Comparison of ENCODE assay signal across 29 cellular contexts in the genomic region with DNA sequence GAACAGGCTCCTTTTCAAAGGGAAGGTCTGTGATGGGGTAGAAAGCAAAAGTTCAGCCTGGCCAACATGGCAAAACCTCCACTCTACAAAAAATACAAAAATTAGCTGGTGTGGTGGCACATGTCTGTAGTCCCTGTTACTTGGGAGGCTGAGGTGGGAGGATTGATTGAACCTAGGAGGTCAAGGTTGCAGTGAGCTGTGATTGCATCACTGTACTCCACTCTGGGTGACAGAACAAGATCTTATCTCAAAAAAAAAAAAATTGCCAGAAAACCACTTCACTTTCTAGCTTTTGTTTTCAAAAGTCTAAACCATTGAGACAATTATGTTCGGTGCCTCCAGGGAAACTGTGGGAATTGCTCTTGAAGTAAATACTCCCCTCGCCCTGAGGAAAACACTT. TPM values are rescaled to one million over a fixed set of nuclear protein-coding genes. Genes with fewer than 3 reads are reported as not detected.
A peak's percentile ranks its signal among the peaks of the same experiment; 100 is the strongest.
DNase-seq lines count a peak whose midpoint lies in the region; ATAC-seq, FAIRE-seq and TF ChIP-seq lines count a peak whose summit lies in the region.
"Had no signal": no experiment of that assay in that cellular context is flagged by ENCODE, and none has a peak within 500 bp of the region (broad histone marks: within the 10 kb centered on the region; RNA-seq: fewer than 3 reads in every experiment).

No MANE protein-coding gene starts in this region.

- no peak for TF ChIP-seq RAD21 in HepG2 (CRISPR knock-in tag; IDR thresholded peaks at IDR 0.05)
- TF ChIP-seq RAD21 in K562 (CRISPR knock-in tag; conservative IDR thresholded peaks at IDR 0.05 in 1 of 2, IDR thresholded peaks at IDR 0.05 in 1 of 2), result no peak

- H3K9me1 ChIP-seq in K562 (ENCODE audit: control insufficient read depth, insufficient read depth, low read length), result no peaks in the 10 kb centered on the region

- WGBS in HepG2 (ENCODE audit: low lambda C conversion rate), result 36% methylated on average over 2 of the region's 2 CpGs
- WGBS in right lobe of liver (ENCODE audit: insufficient coverage, low coverage, low lambda C conversion rate, missing lambda C conversion rate), result 65% methylated on average over 2 of the region's 2 CpGs
- WGBS in K562 (ENCODE audit: insufficient coverage, low coverage, missing lambda C conversion rate), result 4% methylated on average over 2 of the region's 2 CpGs

- TF ChIP-seq POLR2A in HepG2 (IDR thresholded peaks at IDR 0.05; ENCODE audit: insufficient read depth in 1 of 2, low read depth in 2 of 2, low read length in 2 of 2) (no peak), right lobe of liver (IDR thresholded peaks at IDR 0.05) (no peak), NB4 (IDR thresholded peaks at IDR 0.05; ENCODE audit: extremely low read depth, insufficient read length) (no peak), K562 (conservative IDR thresholded peaks at IDR 0.05) (no peak)

- H3K9me3 ChIP-seq in HepG2 (ENCODE audit: low read length) (no peaks in the 10 kb centered on the region), right lobe of liver (no peaks in the 10 kb centered on the region), K562 (replicated peaks; ENCODE audit: control insufficient read depth, insufficient read depth, low read depth, low read length) (no peaks in the 10 kb centered on the region)
- H3K9me3 ChIP-seq: BE2C, BLaER1 had no signal

- H3K4me3 ChIP-seq in HepG2 (replicated peaks in 1 of 3; ENCODE audit: insufficient read depth in 1 of 3, low read depth in 2 of 3, low read length in 3 of 3) (no peak overlapping the region), right lobe of liver (no peak overlapping the region), NB4 (ENCODE audit: low read depth, low read length) (no peak overlapping the region), K562 (no peak overlapping the region)
- H3K4me3 ChIP-seq: BLaER1, GM12878 had no signal

- H2AFZ ChIP-seq in HepG2 (ENCODE audit: low read length) (no peak overlapping the region), K562 (ENCODE audit: low read depth, low read length) (no peak overlapping the region)

- H3K4me1 ChIP-seq in HepG2 (ENCODE audit: insufficient read depth, low read length) (no peaks in the 10 kb centered on the region), right lobe of liver (no peaks in the 10 kb centered on the region), K562 (replicated peaks in 1 of 2; ENCODE audit: control insufficient read depth in 2 of 2, insufficient read depth in 2 of 2, low read length in 2 of 2) (no peaks in the 10 kb centered on the region)
- H3K4me1 ChIP-seq: BE2C, BLaER1 had no signal

- no TSS peak for BruUV-seq in HepG2 (replicated peaks; lab: Mats Ljungman, UMichigan)
- BruUV-seq in K562 (replicated peaks; lab: Mats Ljungman, UMichigan), result no TSS peak

- H4K20me1 ChIP-seq in HepG2 (ENCODE audit: insufficient read depth, low read length) (no peaks in the 10 kb centered on the region), K562 (replicated peaks; ENCODE audit: control insufficient read depth, insufficient read depth, low read length) (no peaks in the 10 kb centered on the region)
- H4K20me1 ChIP-seq: BLaER1 had no signal

- no peak overlapping the region for H3K9ac ChIP-seq in HepG2 (ENCODE audit: insufficient read depth, low read depth, low read length)
- H3K9ac ChIP-seq in K562 (ENCODE audit: insufficient read depth in 1 of 2, low read depth in 2 of 2, low read length in 2 of 2), result no peak overlapping the region
- H3K9ac ChIP-seq: BLaER1 had no signal

- H3K4me2 ChIP-seq in HepG2 (ENCODE audit: low read depth, low read length) (no peak overlapping the region), K562 (ENCODE audit: insufficient read depth, low read length) (no peak overlapping the region)
- H3K4me2 ChIP-seq: BLaER1 had no signal

- CTCF ChIA-PET in HepG2 (lab: Yijun Ruan, JAX; ENCODE audit: low intra/inter-chr PET ratio, low total read pairs) (no interaction called here), K562 (lab: Yijun Ruan, JAX; ENCODE audit: low intra/inter-chr PET ratio) (no interaction called here)

- TF ChIP-seq EP300 in HepG2 (IDR thresholded peaks at IDR 0.05; ENCODE audit: low read depth in 2 of 2, low read length in 2 of 2) (no peak), HepG2 (CRISPR knock-in tag; IDR thresholded peaks at IDR 0.05; ENCODE audit: borderline replicate concordance) (no peak), K562 (IDR thresholded peaks at IDR 0.05; ENCODE audit: low read length) (no peak)

- TF ChIP-seq CTCF in HepG2 (CRISPR knock-in tag; IDR thresholded peaks at IDR 0.05) (no peak), right lobe of liver (IDR thresholded peaks at IDR 0.05) (no peak), NB4 (IDR thresholded peaks at IDR 0.05; ENCODE audit: low read depth, low read length) (no peak), K562 (IDR thresholded peaks at IDR 0.05 in 2 of 3, conservative IDR thresholded peaks at IDR 0.05 in 1 of 3; ENCODE audit: insufficient read depth in 2 of 3, low read depth in 1 of 3, low read length in 3 of 3) (no peak)

- FAIRE-seq in HepG2 (lab: Jason Lieb, UNC) (no peak), K562 (lab: Jason Lieb, UNC) (no peak)
- FAIRE-seq: A204.1, GM12878, GM12892, GM18507 had no signal

- H3K27me3 ChIP-seq in HepG2 (ENCODE audit: control insufficient read depth in 1 of 2, insufficient read depth in 2 of 2, low read length in 2 of 2) (no peaks in the 10 kb centered on the region), right lobe of liver (no peaks in the 10 kb centered on the region), K562 (ENCODE audit: control insufficient read depth in 2 of 2, insufficient read depth in 2 of 2, low read length in 2 of 2) (peaks cover 0 to 9% of the 10 kb centered on the region in 2 experiments; a peak in 2 of 5 replicates)
- H3K27me3 ChIP-seq: BLaER1 had no signal

- H3K79me2 ChIP-seq in HepG2 (ENCODE audit: insufficient read depth, low read length) (no peaks in the 10 kb centered on the region), K562 (ENCODE audit: control insufficient read depth, insufficient read depth, low read length) (no peaks in the 10 kb centered on the region)

- ATAC-seq in HepG2 (no peak), right lobe of liver (no peak), K562 (no peak)
- ATAC-seq: GM12878 had no signal

- in situ Hi-C loops in HepG2 (cut with HindIII; ENCODE audit: extremely low pct_ligation_motif_present, low pct_unique_long_range_greater_than_20kb) (no loop called here), K562 (cut with MboI) (no loop called here)

- no peaks in the 10 kb centered on the region for H3K36me3 ChIP-seq in HepG2 (replicated peaks in 1 of 2; ENCODE audit: control insufficient read depth in 1 of 2, insufficient read depth in 2 of 2, low read length in 2 of 2)
- H3K36me3 ChIP-seq in right lobe of liver, result no peaks in the 10 kb centered on the region
- H3K36me3 ChIP-seq in K562 (ENCODE audit: control insufficient read depth, insufficient read depth, low read length), result no peaks in the 10 kb centered on the region
- H3K36me3 ChIP-seq: BE2C, BLaER1 had no signal

- intact Hi-C loops in HepG2 (cut with micrococcal nuclease; ENCODE audit: unreplicated experiment), result no loop called here
- intact Hi-C loops in right lobe of liver (cut with DNase I), result no loop called here
- intact Hi-C loops in K562 (cut with micrococcal nuclease), result no loop called here

- DNase-seq in HepG2 (ENCODE audit: low spot score) (no peak), right lobe of liver (no peak), NB4 (ENCODE audit: low read depth) (peak; percentile 5), K562 (ENCODE audit: extremely low read depth in 1 of 4, low spot score in 3 of 4) (no peak), anterior cingulate cortex (lab: John Stamatoyannopoulos, UW) (no peak), NCI-H69 (lab: John Stamatoyannopoulos, UW) (no peak)
- DNase-seq: 8988T; ACHN; BE2C; C1 segment of cervical spinal cord; CD4-positive, alpha-beta memory T cell; CD4-positive, CD25-positive, alpha-beta regulatory T cell; CD8-positive, alpha-beta memory T cell; COR-L47; DMS 273 treated with DMSO at 0.1 percent for 48 hours; DMS153; DMS53; DMS79; DND-41; EL; GDM1 had no signal

- POLR2A ChIA-PET in HepG2 (lab: Yijun Ruan, JAX), result no interaction called here
- POLR2A ChIA-PET in K562 (lab: Yijun Ruan, JAX), result no interaction called here

- H3K27ac ChIP-seq in HepG2 (ENCODE audit: extremely low read length, insufficient read depth, low read length), result no peak overlapping the region
- H3K27ac ChIP-seq in right lobe of liver, result no peak overlapping the region
- no peak overlapping the region for H3K27ac ChIP-seq in K562 (ENCODE audit: extremely low read depth, low read depth, low read length)
- H3K27ac ChIP-seq: BLaER1 had no signal

RNA-seq across cellular contexts. Expression of a gene that starts 43.5 kb away (rescaled TPM):
- not detected in 2 replicates for total RNA-seq in HepG2 (2016; rRNA removed; fragmentation: Illumina TruSeq; extraction: Trizol)
- total RNA-seq in HepG2 (2016; cell fraction: cytosol; rRNA removed; fragmentation: Illumina TruSeq; extraction: Trizol; ENCODE audit: low read depth), result not detected in 2 replicates
- total RNA-seq in HepG2 (2016; cell fraction: insoluble cytoplasmic fraction; rRNA removed; fragmentation: Illumina TruSeq; extraction: Trizol), result not detected in 2 replicates
- not detected in 2 replicates for total RNA-seq in HepG2 (2016; cell fraction: membrane; rRNA removed; fragmentation: Illumina TruSeq; extraction: Trizol)
- not detected in 2 replicates for total RNA-seq in HepG2 (2016; cell fraction: nucleus; rRNA removed; fragmentation: Illumina TruSeq; extraction: Trizol)
- 0.17 and 0.22 TPM in 2 replicates for polyA plus RNA-seq in HepG2 (2011; rRNA removed)
- 0.08 and 0.20 TPM in 2 replicates for polyA plus RNA-seq in HepG2 (2011; cell fraction: cytosol; rRNA removed)
- 0.36 TPM in 1 of 2 replicates, not detected in the other for polyA plus RNA-seq in HepG2 (2011; cell fraction: nucleus; rRNA removed)
- 0.12 TPM in 1 of 2 replicates, not detected in the other for polyA plus RNA-seq in HepG2 (2012)
- polyA plus RNA-seq in HepG2 (2016; cell fraction: cytosol; fragmentation: Illumina TruSeq; extraction: Trizol; ENCODE audit: low read depth), result not detected in 2 replicates
- not detected in 2 replicates for polyA plus RNA-seq in HepG2 (2016; cell fraction: insoluble cytoplasmic fraction; fragmentation: Illumina TruSeq; extraction: Trizol; ENCODE audit: low read depth)
- polyA plus RNA-seq in HepG2 (2016; cell fraction: membrane; fragmentation: Illumina TruSeq; extraction: Trizol; ENCODE audit: low read depth), result not detected in 2 replicates
- not detected in 2 replicates for polyA plus RNA-seq in HepG2 (2016; cell fraction: nucleus; fragmentation: Illumina TruSeq; extraction: Trizol; ENCODE audit: insufficient read depth, low read depth)
- polyA minus RNA-seq in HepG2 (2011; rRNA and poly(A)+ RNA removed; ENCODE audit: low replicate concordance), result not detected in 2 replicates
- not detected in 2 replicates for polyA minus RNA-seq in HepG2 (2011; cell fraction: cytosol; rRNA and poly(A)+ RNA removed)
- polyA minus RNA-seq in HepG2 (2011; cell fraction: nucleus; rRNA and poly(A)+ RNA removed), result 1.1 TPM in 1 of 2 replicates, not detected in the other
- under 1 TPM in 1 of 6 experiments, not detected in 5; 0.43 TPM for total RNA-seq in right lobe of liver
- total RNA-seq in K562 (2011; cell fraction: chromatin; rRNA removed; ENCODE audit: low replicate concordance), result 0.49 TPM in 1 of 2 replicates, not detected in the other
- not detected in 2 replicates for total RNA-seq in K562 (2011; cell fraction: nucleolus; rRNA removed)
- 0.44 TPM in 1 of 2 replicates, not detected in the other for total RNA-seq in K562 (2011; cell fraction: nucleoplasm; rRNA removed)
- total RNA-seq in K562 (2014; rRNA removed), result 0.41 TPM in 1 of 2 replicates, not detected in the other
- 0.15 and 0.26 TPM in 2 replicates for total RNA-seq in K562 (2014; rRNA removed; fragmentation: Illumina TruSeq; extraction: Trizol)
- not detected in 2 replicates for total RNA-seq in K562 (2015; rRNA removed; fragmentation: Illumina TruSeq; extraction: Trizol)
- 0.36 TPM in 1 of 2 replicates, not detected in the other for total RNA-seq in K562 (2021)
- 0.19 TPM in 1 of 2 replicates, not detected in the other for polyA plus RNA-seq in K562 (2011; rRNA removed)
- polyA plus RNA-seq in K562 (2011; cell fraction: cytosol; rRNA removed), result 0.06 TPM in 1 of 2 replicates, not detected in the other
- 0.21 and 0.29 TPM in 2 replicates for polyA plus RNA-seq in K562 (2011; cell fraction: nucleus; rRNA removed)
- 0.21 and 0.33 TPM in 2 replicates for polyA plus RNA-seq in K562 (2012)
- 0.10 TPM in 1 of 2 replicates, not detected in the other for polyA plus RNA-seq in K562 (2014; fragmentation: Illumina TruSeq; extraction: Trizol)
- polyA plus RNA-seq in K562 (2014; fragmentation: Nextera tagmentation; extraction: Ambion mirVana), result under 1 TPM; 0.20 to 0.42 TPM
- polyA plus RNA-seq in K562 (2014; rRNA removed), result not detected in 2 replicates
- polyA minus RNA-seq in K562 (2011; rRNA and poly(A)+ RNA removed), result not detected in 2 replicates
- polyA minus RNA-seq in K562 (2011; cell fraction: cytosol; rRNA and poly(A)+ RNA removed), result not detected in 2 replicates
- polyA minus RNA-seq in K562 (2011; cell fraction: nucleus; rRNA and poly(A)+ RNA removed), result not detected in 2 replicates
- total RNA-seq: A673 had no signal
- polyA plus RNA-seq: AG04450; CD8-positive, alpha-beta memory T cell had no signal

RNA-seq across cellular contexts. Expression of a gene that starts 59.6 kb away (rescaled TPM):
- total RNA-seq in HepG2 (2016; rRNA removed; fragmentation: Illumina TruSeq; extraction: Trizol), result not detected in 2 replicates
- not detected in 2 replicates for total RNA-seq in HepG2 (2016; cell fraction: cytosol; rRNA removed; fragmentation: Illumina TruSeq; extraction: Trizol; ENCODE audit: low read depth)
- not detected in 2 replicates for total RNA-seq in HepG2 (2016; cell fraction: insoluble cytoplasmic fraction; rRNA removed; fragmentation: Illumina TruSeq; extraction: Trizol)
- not detected in 2 replicates for total RNA-seq in HepG2 (2016; cell fraction: membrane; rRNA removed; fragmentation: Illumina TruSeq; extraction: Trizol)
- not detected in 2 replicates for total RNA-seq in HepG2 (2016; cell fraction: nucleus; rRNA removed; fragmentation: Illumina TruSeq; extraction: Trizol)
- polyA plus RNA-seq in HepG2 (2011; rRNA removed), result not detected in 2 replicates
- not detected in 2 replicates for polyA plus RNA-seq in HepG2 (2011; cell fraction: cytosol; rRNA removed)
- polyA plus RNA-seq in HepG2 (2011; cell fraction: nucleus; rRNA removed), result 0.26 TPM in 1 of 2 replicates, not detected in the other
- polyA plus RNA-seq in HepG2 (2012), result not detected in 2 replicates
- polyA plus RNA-seq in HepG2 (2016; cell fraction: cytosol; fragmentation: Illumina TruSeq; extraction: Trizol; ENCODE audit: low read depth), result not detected in 2 replicates
- polyA plus RNA-seq in HepG2 (2016; cell fraction: insoluble cytoplasmic fraction; fragmentation: Illumina TruSeq; extraction: Trizol; ENCODE audit: low read depth), result not detected in 2 replicates
- polyA plus RNA-seq in HepG2 (2016; cell fraction: membrane; fragmentation: Illumina TruSeq; extraction: Trizol; ENCODE audit: low read depth), result not detected in 2 replicates
- polyA plus RNA-seq in HepG2 (2016; cell fraction: nucleus; fragmentation: Illumina TruSeq; extraction: Trizol; ENCODE audit: insufficient read depth, low read depth), result not detected in 2 replicates
- not detected in 2 replicates for polyA minus RNA-seq in HepG2 (2011; rRNA and poly(A)+ RNA removed; ENCODE audit: low replicate concordance)
- not detected in 2 replicates for polyA minus RNA-seq in HepG2 (2011; cell fraction: cytosol; rRNA and poly(A)+ RNA removed)
- polyA minus RNA-seq in HepG2 (2011; cell fraction: nucleus; rRNA and poly(A)+ RNA removed), result 0.77 TPM in 1 of 2 replicates, not detected in the other
- 100 to 1,000 TPM in 2 of 6 experiments, 10 to 100 TPM in 4; 19.2 to 130 (median 40.6) TPM for total RNA-seq in right lobe of liver
- not detected in 2 replicates for total RNA-seq in K562 (2011; cell fraction: chromatin; rRNA removed; ENCODE audit: low replicate concordance)
- total RNA-seq in K562 (2011; cell fraction: nucleolus; rRNA removed), result not detected in 2 replicates
- not detected in 2 replicates for total RNA-seq in K562 (2011; cell fraction: nucleoplasm; rRNA removed)
- not detected in 2 replicates for total RNA-seq in K562 (2014; rRNA removed)
- not detected in 2 replicates for total RNA-seq in K562 (2014; rRNA removed; fragmentation: Illumina TruSeq; extraction: Trizol)
- total RNA-seq in K562 (2015; rRNA removed; fragmentation: Illumina TruSeq; extraction: Trizol), result not detected in 2 replicates
- total RNA-seq in K562 (2021), result not detected in 2 replicates
- not detected in 2 replicates for polyA plus RNA-seq in K562 (2011; rRNA removed)
- not detected in 2 replicates for polyA plus RNA-seq in K562 (2011; cell fraction: cytosol; rRNA removed)
- not detected in 2 replicates for polyA plus RNA-seq in K562 (2011; cell fraction: nucleus; rRNA removed)
- not detected in 2 replicates for polyA plus RNA-seq in K562 (2012)
- not detected in 2 replicates for polyA plus RNA-seq in K562 (2014; fragmentation: Illumina TruSeq; extraction: Trizol)
- polyA plus RNA-seq in K562 (2014; fragmentation: Nextera tagmentation; extraction: Ambion mirVana), result not detected
- polyA plus RNA-seq in K562 (2014; rRNA removed), result 0.35 TPM in 1 of 2 replicates, not detected in the other
- not detected in 2 replicates for polyA minus RNA-seq in K562 (2011; rRNA and poly(A)+ RNA removed)
- polyA minus RNA-seq in K562 (2011; cell fraction: cytosol; rRNA and poly(A)+ RNA removed), result not detected in 2 replicates
- polyA minus RNA-seq in K562 (2011; cell fraction: nucleus; rRNA and poly(A)+ RNA removed), result not detected in 2 replicates
- total RNA-seq: A673; CD4-positive, alpha-beta memory T cell; CD8-positive, alpha-beta memory T cell; GM12878 had no signal
- polyA plus RNA-seq: CD14-positive monocyte; CD4-positive, alpha-beta memory T cell; CD4-positive, CD25-positive, alpha-beta regulatory T cell; CD8-positive, alpha-beta memory T cell had no signal

Comparison
In these comparisons a context has a peak if more than half of its experiments do, and no peak if none do; other contexts are left out.
1. RNA of a gene that starts 59.6 kb away (total RNA-seq): 19.2 to 130 TPM in right lobe of liver; not detected in HepG2 and not detected in K562; every median in the first group is over 10 times any median in the second.